In the genomic region with DNA sequence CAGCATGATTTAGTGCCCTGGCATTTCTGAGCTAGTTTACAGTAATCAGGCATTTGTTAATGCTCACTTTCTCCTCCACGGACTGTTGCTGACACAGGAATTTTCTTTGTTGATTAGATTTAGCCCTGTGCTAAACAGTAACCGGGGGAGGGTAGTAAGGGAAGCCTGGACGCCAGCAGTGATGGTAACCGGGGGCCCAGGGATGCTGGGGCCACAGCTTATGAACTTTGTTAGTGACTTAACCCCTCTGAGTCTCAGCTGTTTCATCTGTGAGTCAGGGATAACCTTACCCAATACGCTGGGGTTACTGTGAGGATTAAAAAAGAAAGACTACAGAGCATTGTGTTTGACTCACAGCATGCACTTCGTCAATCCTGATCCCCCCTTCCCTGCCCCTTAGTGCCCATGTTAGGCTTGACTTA, we compare ENCODE assay signal across 1 cellular context.
TF ChIP-seq lines count a peak whose summit lies in the region.

No MANE protein-coding gene starts in this region.

TF ChIP-seq in SK-N-SH, 30 proteins besides CTCF, POLR2A, EP300 and RAD21 (continued from another document):
- TF ChIP-seq, protein P1, sequence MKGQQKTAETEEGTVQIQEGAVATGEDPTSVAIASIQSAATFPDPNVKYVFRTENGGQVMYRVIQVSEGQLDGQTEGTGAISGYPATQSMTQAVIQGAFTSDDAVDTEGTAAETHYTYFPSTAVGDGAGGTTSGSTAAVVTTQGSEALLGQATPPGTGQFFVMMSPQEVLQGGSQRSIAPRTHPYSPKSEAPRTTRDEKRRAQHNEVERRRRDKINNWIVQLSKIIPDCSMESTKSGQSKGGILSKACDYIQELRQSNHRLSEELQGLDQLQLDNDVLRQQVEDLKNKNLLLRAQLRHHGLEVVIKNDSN (IDR thresholded peaks at IDR 0.05; ENCODE audit: borderline replicate concordance, low read depth): no peak
- TF ChIP-seq TCF12 (IDR thresholded peaks at IDR 0.05): peak; percentile 32; the same call in 1 of the 2 replicates
